8 cellular contexts compared by ENCODE assay signal in the genomic region with DNA sequence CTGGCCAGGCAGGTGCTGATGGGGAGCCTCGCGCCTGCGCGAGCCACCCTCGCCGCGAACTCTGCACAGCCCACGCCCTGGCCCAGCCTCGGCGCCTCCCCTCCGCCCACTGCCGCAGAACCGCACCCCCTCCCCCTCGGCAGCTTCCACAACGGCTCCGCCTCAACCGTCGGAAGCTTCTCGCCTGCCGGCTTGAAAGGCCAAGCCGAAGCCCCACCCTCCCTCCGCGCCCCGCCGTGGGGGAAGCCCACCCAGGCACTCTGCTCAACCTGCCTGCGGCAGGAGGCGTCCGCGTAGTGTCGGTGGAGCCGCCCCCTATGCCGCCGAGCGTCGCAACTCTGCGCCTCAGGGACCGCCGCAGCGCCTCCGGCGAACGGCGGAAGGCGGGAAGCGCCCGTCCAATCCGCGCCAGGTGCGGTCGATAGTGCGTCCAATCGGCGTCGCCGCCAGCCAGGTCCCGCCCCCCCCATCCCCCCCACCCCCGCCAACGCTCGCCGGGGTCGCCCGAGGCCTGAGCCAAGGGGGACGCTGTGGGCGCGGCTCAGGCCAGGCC. TPM values are rescaled to one million over a fixed set of nuclear protein-coding genes. Genes with fewer than 3 reads are reported as not detected.
DNase-seq lines count a peak whose midpoint lies in the region; ATAC-seq and TF ChIP-seq lines count a peak whose summit lies in the region.

A gene with protein sequence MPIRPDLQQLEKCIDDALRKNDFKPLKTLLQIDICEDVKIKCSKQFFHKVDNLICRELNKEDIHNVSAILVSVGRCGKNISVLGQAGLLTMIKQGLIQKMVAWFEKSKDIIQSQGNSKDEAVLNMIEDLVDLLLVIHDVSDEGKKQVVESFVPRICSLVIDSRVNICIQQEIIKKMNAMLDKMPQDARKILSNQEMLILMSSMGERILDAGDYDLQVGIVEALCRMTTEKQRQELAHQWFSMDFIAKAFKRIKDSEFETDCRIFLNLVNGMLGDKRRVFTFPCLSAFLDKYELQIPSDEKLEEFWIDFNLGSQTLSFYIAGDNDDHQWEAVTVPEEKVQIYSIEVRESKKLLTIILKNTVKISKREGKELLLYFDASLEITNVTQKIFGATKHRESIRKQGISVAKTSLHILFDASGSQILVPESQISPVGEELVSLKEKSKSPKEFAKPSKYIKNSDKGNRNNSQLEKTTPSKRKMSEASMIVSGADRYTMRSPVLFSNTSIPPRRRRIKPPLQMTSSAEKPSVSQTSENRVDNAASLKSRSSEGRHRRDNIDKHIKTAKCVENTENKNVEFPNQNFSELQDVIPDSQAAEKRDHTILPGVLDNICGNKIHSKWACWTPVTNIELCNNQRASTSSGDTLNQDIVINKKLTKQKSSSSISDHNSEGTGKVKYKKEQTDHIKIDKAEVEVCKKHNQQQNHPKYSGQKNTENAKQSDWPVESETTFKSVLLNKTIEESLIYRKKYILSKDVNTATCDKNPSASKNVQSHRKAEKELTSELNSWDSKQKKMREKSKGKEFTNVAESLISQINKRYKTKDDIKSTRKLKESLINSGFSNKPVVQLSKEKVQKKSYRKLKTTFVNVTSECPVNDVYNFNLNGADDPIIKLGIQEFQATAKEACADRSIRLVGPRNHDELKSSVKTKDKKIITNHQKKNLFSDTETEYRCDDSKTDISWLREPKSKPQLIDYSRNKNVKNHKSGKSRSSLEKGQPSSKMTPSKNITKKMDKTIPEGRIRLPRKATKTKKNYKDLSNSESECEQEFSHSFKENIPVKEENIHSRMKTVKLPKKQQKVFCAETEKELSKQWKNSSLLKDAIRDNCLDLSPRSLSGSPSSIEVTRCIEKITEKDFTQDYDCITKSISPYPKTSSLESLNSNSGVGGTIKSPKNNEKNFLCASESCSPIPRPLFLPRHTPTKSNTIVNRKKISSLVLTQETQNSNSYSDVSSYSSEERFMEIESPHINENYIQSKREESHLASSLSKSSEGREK (N-terminal part only) (minus strand): TSS at position 342 of the 553 bp plus-strand sequence. CDS start 11,224 bp downstream, outside the sequence.

- H3K4me1 Mint-ChIP-seq in activated CD8-positive, alpha-beta T cell treated with anti-CD3 and anti-CD28 coated beads for 36 hours (ENCODE audit: low read depth) = peaks cover 20% of the 10 kb centered on the region
- H3K4me1 Mint-ChIP-seq in endodermal cell = peaks cover 3% of the 10 kb centered on the region

- peak within 1 kb of the TSS; percentile 61 for H3K27ac Mint-ChIP-seq in activated CD8-positive, alpha-beta T cell treated with anti-CD3 and anti-CD28 coated beads for 36 hours
- H3K27ac Mint-ChIP-seq in endodermal cell = no peak within 1 kb of the TSS

- H3K36me3 ChIP-seq in endodermal cell (ENCODE audit: control insufficient read depth, insufficient read depth, low read length) (no peaks in the 10 kb centered on the region), mucosa of rectum (ENCODE audit: control insufficient read depth in 2 of 2, insufficient read depth in 2 of 2, low read length in 2 of 2) (no peaks in the 10 kb centered on the region)

- H3K4me3 ChIP-seq in endodermal cell (ENCODE audit: low read length) (peak within 1 kb of the TSS; percentile 74), mucosa of rectum (ENCODE audit: low read length in 2 of 2) (peak within 1 kb of the TSS; percentile 50 to 67)

- H3K9ac ChIP-seq in endodermal cell (ENCODE audit: extremely low read depth, low read length, poor library complexity, severe bottlenecking) (no peak within 1 kb of the TSS), mucosa of rectum (ENCODE audit: low read depth in 1 of 2, low read length in 2 of 2) (peak within 1 kb of the TSS; percentile 53 to 56)

- peaks cover 6% of the 10 kb centered on the region for H3K36me3 Mint-ChIP-seq in activated CD8-positive, alpha-beta T cell treated with anti-CD3 and anti-CD28 coated beads for 36 hours (ENCODE audit: low read depth)
- peaks cover 3% of the 10 kb centered on the region for H3K36me3 Mint-ChIP-seq in endodermal cell (ENCODE audit: low read depth)

- H3K9me3 ChIP-seq in endodermal cell (ENCODE audit: control insufficient read depth, low read length) = no peaks in the 10 kb centered on the region
- H3K9me3 ChIP-seq in mucosa of rectum (ENCODE audit: control insufficient read depth in 2 of 2, low read length in 2 of 2) = no peaks in the 10 kb centered on the region

- DNase-seq in COLO829 (ENCODE audit: low spot score) (peak; percentile 32), endodermal cell (no peak), superior temporal gyrus (ENCODE audit: extremely low spot score) (no peak), NCI-H748 (lab: John Stamatoyannopoulos, UW; ENCODE audit: unreplicated experiment) (no peak)
- peak; percentile 59 for DNase-seq in activated CD8-positive, alpha-beta T cell treated with anti-CD3 and anti-CD28 coated beads for 36 hours
- peak; percentile 44 to 81 (median 60) for DNase-seq in stimulated activated naive CD4-positive, alpha-beta T cell (lab: John Stamatoyannopoulos, UW)

- H3K27me3 Mint-ChIP-seq in activated CD8-positive, alpha-beta T cell treated with anti-CD3 and anti-CD28 coated beads for 36 hours = no peaks in the 10 kb centered on the region
- peaks cover 36% of the 10 kb centered on the region for H3K27me3 Mint-ChIP-seq in endodermal cell (ENCODE audit: insufficient read depth)

- 84 to 97% methylated on average over 20 to 53 of the region's 65 CpGs for WGBS in endodermal cell (ENCODE audit: insufficient coverage in 1 of 2, insufficient read length in 1 of 2), 2 experiments

- peak; percentile 37 for ATAC-seq in HG03442 (IDR thresholded peaks at IDR 0.05; ENCODE audit: unreplicated experiment)
- ATAC-seq in activated CD8-positive, alpha-beta T cell treated with anti-CD3 and anti-CD28 coated beads for 36 hours = peak; percentile 68

- no peaks in the 10 kb centered on the region for H3K9me3 Mint-ChIP-seq in activated CD8-positive, alpha-beta T cell treated with anti-CD3 and anti-CD28 coated beads for 36 hours
- H3K9me3 Mint-ChIP-seq in endodermal cell = peaks cover 5% of the 10 kb centered on the region

- peaks cover 2% of the 10 kb centered on the region for H3K27me3 ChIP-seq in endodermal cell (ENCODE audit: control insufficient read depth, insufficient read depth, low read length, poor library complexity, severe bottlenecking)
- H3K27me3 ChIP-seq in mucosa of rectum (ENCODE audit: control insufficient read depth in 2 of 2, insufficient read depth in 2 of 2, low read length in 2 of 2) = no peaks in the 10 kb centered on the region

- POLR2A ChIA-PET in activated CD8-positive, alpha-beta T cell treated with anti-CD3 and anti-CD28 coated beads for 36 hours (lab: Charles Lee) = interaction anchor here (0.8 kb wide), 1 partner anchor 90 kb away, joined by 4 read pairs; no protein-coding TSS in a partner anchor

- peak within 1 kb of the TSS; percentile 69 for H3K4me3 Mint-ChIP-seq in activated CD8-positive, alpha-beta T cell treated with anti-CD3 and anti-CD28 coated beads for 36 hours
- H3K4me3 Mint-ChIP-seq in endodermal cell = peak within 1 kb of the TSS; percentile 46

- H3K4me1 ChIP-seq in endodermal cell (ENCODE audit: control insufficient read depth, insufficient read depth, low read length) = no peaks in the 10 kb centered on the region
- H3K4me1 ChIP-seq in mucosa of rectum (ENCODE audit: control insufficient read depth in 2 of 2, insufficient read depth in 2 of 2, low read length in 2 of 2) = peaks cover 2 to 4% of the 10 kb centered on the region in 2 donors

- TF ChIP-seq CTCF in activated CD8-positive, alpha-beta T cell treated with anti-CD3 and anti-CD28 coated beads for 36 hours (IDR thresholded peaks at IDR 0.05) = no peak
- no peak for TF ChIP-seq CTCF in endodermal cell (conservative IDR thresholded peaks at IDR 0.05)

- CTCF ChIA-PET in activated CD8-positive, alpha-beta T cell treated with anti-CD3 and anti-CD28 coated beads for 36 hours (lab: Charles Lee) = interaction anchor here (1.1 to 3.4 kb wide), 9 partner anchors 8 to 124 kb away, joined by 3 to 19 read pairs (median 9); no protein-coding TSS in a partner anchor

- intact Hi-C loops in activated CD8-positive, alpha-beta T cell treated with anti-CD3 and anti-CD28 coated beads for 36 hours (cut with micrococcal nuclease) = no loop called here

- H3K27ac ChIP-seq in endodermal cell (ENCODE audit: low read depth, low read length) = no peak within 1 kb of the TSS
- H3K27ac ChIP-seq in mucosa of rectum (ENCODE audit: low read depth in 2 of 2, low read length in 2 of 2) = peak within 1 kb of the TSS in 1 of 2 donors; percentile 32

RNA-seq across cellular contexts. Expression of the gene that starts here (rescaled TPM):
- 1 to 10 TPM; 2.6 to 3.9 TPM for total RNA-seq in activated CD8-positive, alpha-beta T cell treated with anti-CD3 and anti-CD28 coated beads for 36 hours
- total RNA-seq in endodermal cell = 1 to 10 TPM; 1.2 to 1.4 TPM
- polyA plus RNA-seq in endodermal cell (2013, experiment 1 of 2) = 0.43 TPM
- polyA plus RNA-seq in endodermal cell (2013, experiment 2 of 2) = 0.21 TPM

Comparison
In these comparisons a context has a peak if more than half of its experiments do, and no peak if none do; other contexts are left out.
1. DNase-seq: peak in COLO829 (single experiment), activated CD8-positive, alpha-beta T cell treated with anti-CD3 and anti-CD28 coated beads for 36 hours (single experiment) and stimulated activated naive CD4-positive, alpha-beta T cell (6 of 6); none in endodermal cell (single experiment), superior temporal gyrus (single experiment) and NCI-H748 (single experiment).